In the genomic region with DNA sequence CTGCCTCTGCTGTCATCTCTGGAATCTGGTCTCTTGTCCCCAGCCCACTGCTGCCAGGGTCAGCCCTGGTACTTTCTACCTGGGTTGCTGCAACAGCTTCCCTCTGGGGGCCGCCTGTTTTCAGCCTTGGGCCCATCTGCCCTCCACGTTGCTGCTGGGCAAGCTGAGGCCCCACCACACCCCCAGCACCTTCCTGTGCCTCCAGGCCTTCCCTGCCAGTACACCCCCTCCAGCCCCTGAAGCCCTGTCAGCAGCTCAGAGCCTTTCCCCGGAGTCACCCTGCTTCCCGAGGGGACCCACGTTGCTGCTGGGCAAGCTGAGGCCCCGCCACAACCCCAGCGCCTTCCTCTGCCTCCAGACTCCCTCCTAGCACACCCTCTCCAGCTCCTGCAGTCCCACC, we compare ENCODE assay signal across 1 cellular context.
A peak's percentile ranks its signal among the peaks of the same experiment; 100 is the strongest.
TF ChIP-seq lines count a peak whose summit lies in the region.

No MANE protein-coding gene starts in this region.

TF ChIP-seq in HepG2, 621 proteins besides CTCF, POLR2A, EP300 and RAD21 (continued from another document):
- TF ChIP-seq CAMTA2 (CRISPR knock-in tag; IDR thresholded peaks at IDR 0.05; ENCODE audit: borderline replicate concordance) (no peak), POLR2G (IDR thresholded peaks at IDR 0.05; ENCODE audit: low read depth, low read length) (peak; percentile 56; the same call in 1 of the 2 replicates), ZNF260 (CRISPR knock-in tag; IDR thresholded peaks at IDR 0.05; ENCODE audit: borderline replicate concordance, low read depth) (no peak)
- TF ChIP-seq, protein P1, sequence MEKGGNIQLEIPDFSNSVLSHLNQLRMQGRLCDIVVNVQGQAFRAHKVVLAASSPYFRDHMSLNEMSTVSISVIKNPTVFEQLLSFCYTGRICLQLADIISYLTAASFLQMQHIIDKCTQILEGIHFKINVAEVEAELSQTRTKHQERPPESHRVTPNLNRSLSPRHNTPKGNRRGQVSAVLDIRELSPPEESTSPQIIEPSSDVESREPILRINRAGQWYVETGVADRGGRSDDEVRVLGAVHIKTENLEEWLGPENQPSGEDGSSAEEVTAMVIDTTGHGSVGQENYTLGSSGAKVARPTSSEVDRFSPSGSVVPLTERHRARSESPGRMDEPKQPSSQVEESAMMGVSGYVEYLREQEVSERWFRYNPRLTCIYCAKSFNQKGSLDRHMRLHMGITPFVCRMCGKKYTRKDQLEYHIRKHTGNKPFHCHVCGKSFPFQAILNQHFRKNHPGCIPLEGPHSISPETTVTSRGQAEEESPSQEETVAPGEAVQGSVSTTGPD (CRISPR knock-in tag; IDR thresholded peaks at IDR 0.05), result no peak
